In genomic region chr5:60701317-60701988, GRCh38 we compare ENCODE assay signal across 10 cellular contexts.
DNase-seq lines count a peak whose midpoint lies in the region; ATAC-seq and TF ChIP-seq lines count a peak whose summit lies in the region.
"Had no signal": no experiment of that assay in that cellular context is flagged by ENCODE, and none has a peak within 500 bp of the region (broad histone marks: within the 10 kb centered on the region; RNA-seq: fewer than 3 reads in every experiment).

No MANE protein-coding gene starts in this region.

- H3K36me3 Mint-ChIP-seq in T-helper 1 cell treated with Interleukin-12 subunit alpha and Interleukin-12 subunit beta and Interleukin-4 antibody, amounts not matched to agents 30 μg/mL and 1 μg/mL, for 36 hours (ENCODE audit: low read depth), result peaks cover 5% of the 10 kb centered on the region

- ATAC-seq in HG03460 (IDR thresholded peaks at IDR 0.05; ENCODE audit: unreplicated experiment), result no peak

- no peak for TF ChIP-seq POLR2A in erythroblast (IDR thresholded peaks at IDR 0.05; ENCODE audit: low read length)

- TF ChIP-seq CTCF in retinal pigment epithelial cell (conservative IDR thresholded peaks at IDR 0.05; ENCODE audit: low read depth, low read length), result no peak

- H3K4me3 Mint-ChIP-seq in T-helper 1 cell treated with Interleukin-12 subunit alpha and Interleukin-12 subunit beta and Interleukin-4 antibody, amounts not matched to agents 30 μg/mL and 1 μg/mL, for 36 hours, result peak overlapping the region; percentile 43

- peaks cover 33% of the 10 kb centered on the region for H3K27me3 Mint-ChIP-seq in T-helper 1 cell treated with Interleukin-12 subunit alpha and Interleukin-12 subunit beta and Interleukin-4 antibody, amounts not matched to agents 30 μg/mL and 1 μg/mL, for 36 hours (ENCODE audit: low read depth)

- H3K27ac Mint-ChIP-seq in T-helper 1 cell treated with Interleukin-12 subunit alpha and Interleukin-12 subunit beta and Interleukin-4 antibody, amounts not matched to agents 30 μg/mL and 1 μg/mL, for 36 hours, result no peak overlapping the region

- no peaks in the 10 kb centered on the region for H3K9me3 Mint-ChIP-seq in T-helper 1 cell treated with Interleukin-12 subunit alpha and Interleukin-12 subunit beta and Interleukin-4 antibody, amounts not matched to agents 30 μg/mL and 1 μg/mL, for 36 hours

- peaks cover 23% of the 10 kb centered on the region for H3K4me1 Mint-ChIP-seq in T-helper 1 cell treated with Interleukin-12 subunit alpha and Interleukin-12 subunit beta and Interleukin-4 antibody, amounts not matched to agents 30 μg/mL and 1 μg/mL, for 36 hours (ENCODE audit: low read depth)

- H3K4me3 ChIP-seq in retinal pigment epithelial cell (ENCODE audit: low read length), result no peak overlapping the region

- DNase-seq in T-helper 1 cell, result no peak
- peak; percentile 37 for DNase-seq in NCI-H69 (lab: John Stamatoyannopoulos, UW)
- DNase-seq in erythroblast (lab: John Stamatoyannopoulos, UW), result peak; percentile 33 to 53
- peak; percentile 60 for DNase-seq in retinal pigment epithelial cell (ENCODE audit: low read depth)
- no peak for DNase-seq in DMS153 treated with DMSO at 0.1 percent for 48 hours (lab: John Stamatoyannopoulos, UW; ENCODE audit: unreplicated experiment)
- no peak for DNase-seq in SKM-1 (lab: John Stamatoyannopoulos, UW; ENCODE audit: unreplicated experiment)
- DNase-seq: activated T-cell treated with anti-CD3 and anti-CD28 coated beads for 4 hours, KG1 had no signal

Comparison
In these comparisons a context has a peak if more than half of its experiments do, and no peak if none do; other contexts are left out.
1. DNase-seq: peak in NCI-H69 (single experiment), erythroblast (2 of 2) and retinal pigment epithelial cell (single experiment); none in T-helper 1 cell (0 of 5), DMS153 treated with DMSO at 0.1 percent for 48 hours (single experiment) and SKM-1 (single experiment).